In genomic region chr5:119852140-119852539, GRCh38 we compare ENCODE assay signal across 16 cellular contexts.
DNase-seq lines count a peak whose midpoint lies in the region; ATAC-seq and TF ChIP-seq lines count a peak whose summit lies in the region.
"Had no signal": no experiment of that assay in that cellular context is flagged by ENCODE, and none has a peak within 500 bp of the region (broad histone marks: within the 10 kb centered on the region; RNA-seq: fewer than 3 reads in every experiment).

No MANE protein-coding gene starts in this region.

- no peaks in the 10 kb centered on the region for H3K27me3 Mint-ChIP-seq in activated T-cell treated with anti-CD3 and anti-CD28 coated beads, Interleukin-2, amount 50 U/mL, for 24 hours
- H3K27me3 Mint-ChIP-seq: CD4-positive, CD25-positive, alpha-beta regulatory T cell had no signal

- H2BK5ac ChIP-seq in neuronal stem cell (ENCODE audit: low read length) = no peak overlapping the region

- H4K8ac ChIP-seq in neuronal stem cell (ENCODE audit: low read depth, low read length) = no peak overlapping the region

- no peaks in the 10 kb centered on the region for H3K9me3 ChIP-seq in colonic mucosa
- no peaks in the 10 kb centered on the region for H3K9me3 ChIP-seq in liver (ENCODE audit: control insufficient read depth in 4 of 4, low read length in 3 of 4)
- no peaks in the 10 kb centered on the region for H3K9me3 ChIP-seq in neuronal stem cell (replicated peaks in 1 of 2; ENCODE audit: control insufficient read depth in 2 of 2, insufficient read depth in 1 of 2, low read depth in 1 of 2, low read length in 2 of 2)
- H3K9me3 ChIP-seq: Caco-2 had no signal

- H3K9ac ChIP-seq in colonic mucosa (ENCODE audit: low read depth in 2 of 2, low read length in 2 of 2) (no peak overlapping the region), liver (ENCODE audit: low read depth in 1 of 2, low read length in 2 of 2) (no peak overlapping the region), neuronal stem cell (ENCODE audit: low read depth, low read length, poor library complexity) (no peak overlapping the region)
- H3K9ac ChIP-seq: GM23248 had no signal

- H3K27ac ChIP-seq in colonic mucosa (no peak overlapping the region), liver (ENCODE audit: low read depth in 1 of 2, low read length in 2 of 2) (no peak overlapping the region), neuronal stem cell (replicated peaks; ENCODE audit: low read length) (no peak overlapping the region)
- H3K27ac ChIP-seq: C4-2B, GM23248 had no signal

- TF ChIP-seq CTCF in colonic mucosa (IDR thresholded peaks at IDR 0.05) (no peak), liver (IDR thresholded peaks at IDR 0.05; ENCODE audit: low read depth, low read length, missing input control) (no peak)

- H3K18ac ChIP-seq in neuronal stem cell (ENCODE audit: low read length) = no peak overlapping the region

- DNase-seq in colonic mucosa = peak; percentile 19
- DNase-seq in left colon = no peak
- DNase-seq in activated T-cell treated with anti-CD3 and anti-CD28 coated beads, Interleukin-2, amount 50 U/mL, for 24 hours = no peak
- no peak for DNase-seq in neuronal stem cell (ENCODE audit: low spot score)
- DNase-seq: Caco-2; CD4-positive, CD25-positive, alpha-beta regulatory T cell; CD8-positive, alpha-beta T cell; DMS153; DND-41; GM23248; H9 had no signal

- no peak overlapping the region for H2BK15ac ChIP-seq in neuronal stem cell (ENCODE audit: low read length)

- H2BK120ac ChIP-seq in neuronal stem cell (ENCODE audit: low read depth, low read length) = no peak overlapping the region

- H3K4me3 ChIP-seq in colonic mucosa (no peak overlapping the region), liver (ENCODE audit: low read depth in 1 of 3, low read length in 3 of 3) (no peak overlapping the region), neuronal stem cell (ENCODE audit: low read length in 2 of 2) (no peak overlapping the region)
- H3K4me3 ChIP-seq: GM23248 had no signal

- no peak overlapping the region for H3K4me3 Mint-ChIP-seq in activated T-cell treated with anti-CD3 and anti-CD28 coated beads, Interleukin-2, amount 50 U/mL, for 24 hours
- H3K4me3 Mint-ChIP-seq: CD4-positive, CD25-positive, alpha-beta regulatory T cell; CD8-positive, alpha-beta T cell; H9 had no signal

- no peaks in the 10 kb centered on the region for H3K4me1 Mint-ChIP-seq in activated T-cell treated with anti-CD3 and anti-CD28 coated beads, Interleukin-2, amount 50 U/mL, for 24 hours (ENCODE audit: low read depth)
- H3K4me1 Mint-ChIP-seq: CD4-positive, CD25-positive, alpha-beta regulatory T cell; H9 had no signal

- H3K4ac ChIP-seq in neuronal stem cell (ENCODE audit: low read length) = no peak overlapping the region

- WGBS in liver = 16% methylated on average over 2 of the region's 2 CpGs
- WGBS in neuronal stem cell (ENCODE audit: extremely low coverage in 2 of 2, insufficient read length in 2 of 2, insufficient replicate concordance in 1 of 2), 2 donors = no CpG with 5 or more reads among the region's 2 CpGs

- ATAC-seq in left colon (peak; percentile 94), GM18858 (IDR thresholded peaks at IDR 0.05; ENCODE audit: unreplicated experiment) (no peak), HG03095 (IDR thresholded peaks at IDR 0.05; ENCODE audit: unreplicated experiment) (no peak)
- ATAC-seq: CD8-positive, alpha-beta T cell; HCT116 had no signal

- H3K27ac Mint-ChIP-seq in activated T-cell treated with anti-CD3 and anti-CD28 coated beads, Interleukin-2, amount 50 U/mL, for 24 hours = no peak overlapping the region
- H3K27ac Mint-ChIP-seq: CD4-positive, CD25-positive, alpha-beta regulatory T cell; CD8-positive, alpha-beta T cell; H9 had no signal

- H3K14ac ChIP-seq in neuronal stem cell (ENCODE audit: low read length) = no peak overlapping the region

- no peaks in the 10 kb centered on the region for H3K4me1 ChIP-seq in colonic mucosa
- peaks cover 0 to 5% (median 0%) of the 10 kb centered on the region in 4 donors for H3K4me1 ChIP-seq in liver (ENCODE audit: control insufficient read depth in 4 of 4, insufficient read depth in 4 of 4, low read length in 3 of 4)
- H3K4me1 ChIP-seq in neuronal stem cell (ENCODE audit: control insufficient read depth in 2 of 2, insufficient read depth in 1 of 2, low read depth in 1 of 2, low read length in 2 of 2) = no peaks in the 10 kb centered on the region
- H3K4me1 ChIP-seq: Caco-2 had no signal

- H3K4me2 ChIP-seq in neuronal stem cell (ENCODE audit: insufficient read depth, low read length, poor library complexity, severe bottlenecking) = no peak overlapping the region

- no peaks in the 10 kb centered on the region for H3K27me3 ChIP-seq in colonic mucosa
- no peaks in the 10 kb centered on the region for H3K27me3 ChIP-seq in liver (ENCODE audit: control insufficient read depth in 4 of 4, insufficient read depth in 4 of 4, low read length in 3 of 4)
- no peaks in the 10 kb centered on the region for H3K27me3 ChIP-seq in neuronal stem cell (ENCODE audit: control insufficient read depth in 3 of 3, insufficient read depth in 3 of 3, low read depth in 1 of 3, low read length in 3 of 3)

- H3K79me1 ChIP-seq in neuronal stem cell (ENCODE audit: low read depth, low read length) = no peaks in the 10 kb centered on the region

- H4K91ac ChIP-seq in neuronal stem cell (ENCODE audit: low read depth, low read length, poor library complexity) = no peak overlapping the region

- intact Hi-C loops in colonic mucosa (cut with DNase I) (no loop called here), left colon (cut with DNase I, micrococcal nuclease) (no loop called here)

- H3K36me3 ChIP-seq in colonic mucosa = no peaks in the 10 kb centered on the region
- no peaks in the 10 kb centered on the region for H3K36me3 ChIP-seq in liver (ENCODE audit: control insufficient read depth in 4 of 4, insufficient read depth in 3 of 4, low read depth in 1 of 4, low read length in 3 of 4)
- no peaks in the 10 kb centered on the region for H3K36me3 ChIP-seq in neuronal stem cell (replicated peaks in 1 of 2; ENCODE audit: control insufficient read depth in 2 of 2, insufficient read depth in 2 of 2, low read length in 2 of 2)

- H3K9me3 Mint-ChIP-seq in activated T-cell treated with anti-CD3 and anti-CD28 coated beads, Interleukin-2, amount 50 U/mL, for 24 hours = peaks cover 4% of the 10 kb centered on the region

- no peaks in the 10 kb centered on the region for H3K36me3 Mint-ChIP-seq in activated T-cell treated with anti-CD3 and anti-CD28 coated beads, Interleukin-2, amount 50 U/mL, for 24 hours (ENCODE audit: low read depth)
- H3K36me3 Mint-ChIP-seq: CD4-positive, CD25-positive, alpha-beta regulatory T cell; CD8-positive, alpha-beta T cell had no signal

- no peak for TF ChIP-seq RAD21 in liver (IDR thresholded peaks at IDR 0.05)

- H3K23ac ChIP-seq in neuronal stem cell (ENCODE audit: low read depth, low read length, poor library complexity) = no peak overlapping the region

- H2AK5ac ChIP-seq in neuronal stem cell (ENCODE audit: low read depth, low read length) = no peak overlapping the region

- H2AFZ ChIP-seq in neuronal stem cell (ENCODE audit: low read length) = no peak overlapping the region
- H2AFZ ChIP-seq: GM23248 had no signal

- H2BK12ac ChIP-seq in neuronal stem cell (ENCODE audit: low read length) = no peak overlapping the region

TF ChIP-seq in liver, 16 proteins besides CTCF, POLR2A, EP300 and RAD21:
- TF ChIP-seq HNF4G (IDR thresholded peaks at IDR 0.05) = peak; percentile 43
- TF ChIP-seq RXRA (IDR thresholded peaks at IDR 0.05) = peak; percentile 53 to 56
- TF ChIP-seq HNF4A (conservative IDR thresholded peaks at IDR 0.05) = peak; percentile 67 to 77
- TF ChIP-seq NR2F2 (IDR thresholded peaks at IDR 0.05) = no peak
- TF ChIP-seq ZBTB33 (IDR thresholded peaks at IDR 0.05) = no peak
- TF ChIP-seq SP1 (IDR thresholded peaks at IDR 0.05) = peak; percentile 42
TF ChIP-seq in liver: peak in this region for 4.
